Comparison of ENCODE assay signal across 8 cellular contexts in the genomic region with DNA sequence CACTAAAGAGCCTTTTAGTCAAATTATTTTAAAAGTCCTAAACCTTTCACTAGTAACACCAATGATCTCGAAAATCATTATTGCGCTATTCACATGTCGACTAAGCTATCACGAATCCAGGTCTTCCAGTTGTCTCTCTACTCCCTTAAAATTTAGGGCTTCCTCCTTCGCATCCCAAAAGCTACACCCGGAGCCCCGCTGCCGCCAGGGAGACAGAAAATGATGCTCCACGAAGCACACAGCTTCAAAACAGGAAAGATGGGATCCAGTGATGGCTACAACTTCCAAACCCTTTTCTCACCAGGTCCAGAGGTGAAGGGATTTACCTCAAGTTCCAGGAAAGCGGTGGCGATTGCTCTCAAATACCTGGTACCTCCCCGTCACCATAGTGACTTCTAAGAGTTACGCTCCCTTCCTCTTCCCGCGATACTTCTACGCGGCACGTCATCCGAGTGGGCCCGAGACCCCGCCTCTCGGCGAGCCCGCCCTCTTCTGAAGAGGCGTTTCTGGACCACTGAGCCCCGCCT. TPM values are rescaled to one million over a fixed set of nuclear protein-coding genes. Genes with fewer than 3 reads are reported as not detected.
DNase-seq lines count a peak whose midpoint lies in the region; ATAC-seq, FAIRE-seq and TF ChIP-seq lines count a peak whose summit lies in the region.

Gene IFT80 (minus strand): TSS at position 406 of the 527 bp plus-strand sequence. CDS start 14,625 bp downstream, outside the sequence.

- peak within 1 kb of the TSS; percentile 85 for H3K4me2 ChIP-seq in A549
- peak within 1 kb of the TSS; percentile 92 for H3K4me2 ChIP-seq in mammary epithelial cell (ENCODE audit: insufficient read depth, low read depth, low read length)

- TSS peak; percentile 75 for BruUV-seq in mammary epithelial cell (replicated peaks; lab: Mats Ljungman, UMichigan)

- H3K27me3 ChIP-seq in WERI-Rb-1 (ENCODE audit: insufficient read depth, low read depth, severe bottlenecking): no peaks in the 10 kb centered on the region
- H3K27me3 ChIP-seq in mammary epithelial cell (ENCODE audit: insufficient read depth, low read length): no peaks in the 10 kb centered on the region

- H3K9me3 ChIP-seq in A549 (no peaks in the 10 kb centered on the region), WERI-Rb-1 (ENCODE audit: severe bottlenecking) (no peaks in the 10 kb centered on the region), mammary epithelial cell (replicated peaks; ENCODE audit: insufficient read depth, low read length) (no peaks in the 10 kb centered on the region), iPS-18c (ENCODE audit: control insufficient read depth, insufficient read depth, low read length) (no peaks in the 10 kb centered on the region)

- no peak for TF ChIP-seq CTCF in A549 (IDR thresholded peaks at IDR 0.05)
- TF ChIP-seq CTCF in WERI-Rb-1 (IDR thresholded peaks at IDR 0.05; ENCODE audit: low read depth, low read length): no peak
- no peak for TF ChIP-seq CTCF in mammary epithelial cell (conservative IDR thresholded peaks at IDR 0.05 in 1 of 2, IDR thresholded peaks at IDR 0.05 in 1 of 2; ENCODE audit: extremely low read depth in 1 of 2, insufficient read depth in 1 of 2, low read depth in 1 of 2, low read length in 2 of 2)

- in situ Hi-C loops in mammary epithelial cell (cut with MboI; ENCODE audit: low sequenced_read_pairs in 2 of 2): no loop called here

- peak within 1 kb of the TSS; percentile 92 to 95 for H3K27ac ChIP-seq in A549
- peak within 1 kb of the TSS; percentile 98 for H3K27ac ChIP-seq in WERI-Rb-1
- peak within 1 kb of the TSS; percentile 87 for H3K27ac ChIP-seq in mammary epithelial cell (ENCODE audit: insufficient read depth, low read depth, low read length)
- peak within 1 kb of the TSS; percentile 47 to 91 (median 83) for H3K27ac ChIP-seq in skin epidermis

- H3K9ac ChIP-seq in mammary epithelial cell (ENCODE audit: insufficient read depth, low read length): peak within 1 kb of the TSS; percentile 99

- ATAC-seq in A549 (peak; percentile 90 to 95), GM18868 (IDR thresholded peaks at IDR 0.05; ENCODE audit: unreplicated experiment) (peak; percentile 94), HG03139 (IDR thresholded peaks at IDR 0.05; ENCODE audit: unreplicated experiment) (peak; percentile 89)

- intact Hi-C loops in mammary epithelial cell (cut with micrococcal nuclease): loop anchor here (10.0 kb wide), 1 partner anchor 614 kb away; no protein-coding TSS in a partner anchor

- H3K4me1 ChIP-seq in A549: peaks cover 9% of the 10 kb centered on the region
- H3K4me1 ChIP-seq in mammary epithelial cell (ENCODE audit: insufficient read depth, low read length): peaks cover 9% of the 10 kb centered on the region

- H4K20me1 ChIP-seq in mammary epithelial cell (ENCODE audit: insufficient read depth, low read length): peaks cover 8% of the 10 kb centered on the region

- FAIRE-seq in A549 (lab: Jason Lieb, UNC): no peak

- WGBS in A549 (ENCODE audit: missing lambda C conversion rate): 3% methylated on average over 26 of the region's 26 CpGs
- 2% methylated on average over 11 of the region's 26 CpGs for WGBS in mammary epithelial cell (ENCODE audit: low coverage, missing lambda C conversion rate)

- dilution Hi-C loops in mammary epithelial cell (cut with HindIII; ENCODE audit: low sequenced_read_pairs): no loop called here

- CTCF ChIA-PET in A549 (lab: Yijun Ruan, JAX): no interaction called here
- CTCF ChIA-PET in mammary epithelial cell (lab: Charles Lee; ENCODE audit: low non-redundant PET): no interaction called here

- POLR2A ChIA-PET in A549 (lab: Yijun Ruan, JAX): no interaction called here

- TF ChIP-seq RAD21 in A549 (conservative IDR thresholded peaks at IDR 0.05 in 1 of 2, IDR thresholded peaks at IDR 0.05 in 1 of 2): no peak

- peaks cover 85% of the 10 kb centered on the region for H3K79me2 ChIP-seq in mammary epithelial cell (ENCODE audit: insufficient read depth, low read length)

- peak within 1 kb of the TSS; percentile 97 for H2AFZ ChIP-seq in mammary epithelial cell (ENCODE audit: low read depth, low read length)

- H3K36me3 ChIP-seq in WERI-Rb-1: peaks cover 41% of the 10 kb centered on the region
- peaks cover 2% of the 10 kb centered on the region for H3K36me3 ChIP-seq in mammary epithelial cell (ENCODE audit: insufficient read depth, low read length)

- H3K4me3 ChIP-seq in A549 (peak within 1 kb of the TSS; percentile 90), WERI-Rb-1 (ENCODE audit: low read depth, low read length) (peak within 1 kb of the TSS; percentile 87), mammary epithelial cell (replicated peaks in 1 of 3; ENCODE audit: insufficient read depth in 1 of 3, low read depth in 2 of 3, low read length in 3 of 3) (peak within 1 kb of the TSS; percentile 85 to 99 (median 97)), iPS-18c (ENCODE audit: insufficient read depth, low read depth, low read length) (peak within 1 kb of the TSS; percentile 93), skin epidermis (peak within 1 kb of the TSS; percentile 50 to 91 (median 79))

- peak; percentile 63 for TF ChIP-seq POLR2A in A549 (IDR thresholded peaks at IDR 0.05; ENCODE audit: low read length)

- DNase-seq in A549 (ENCODE audit: low read depth in 1 of 2, low spot score in 1 of 2) (peak; percentile 90 to 96), NCI-H2227 (lab: John Stamatoyannopoulos, UW; ENCODE audit: unreplicated experiment) (peak; percentile 94), WERI-Rb-1 (peak; percentile 96), mammary epithelial cell (peak; percentile 95)

- TF ChIP-seq EP300 in A549 (IDR thresholded peaks at IDR 0.05): no peak

TF ChIP-seq in A549, 52 proteins besides CTCF, POLR2A, EP300 and RAD21:
- peak; percentile 94 for TF ChIP-seq CHD2 (IDR thresholded peaks at IDR 0.05; ENCODE audit: low read length, partially characterized antibody)
- TF ChIP-seq NPAS2 (CRISPR knock-in tag; IDR thresholded peaks at IDR 0.05; ENCODE audit: borderline replicate concordance): no peak
- no peak for TF ChIP-seq HES2 (IDR thresholded peaks at IDR 0.05)
- no peak for TF ChIP-seq TFCP2L1 (CRISPR knock-in tag; IDR thresholded peaks at IDR 0.05)
- 0 out of 2 replicates have a peak, but pooled peaks have one; percentile 37 for TF ChIP-seq KDM1A (IDR thresholded peaks at IDR 0.05; ENCODE audit: low read depth)
- TF ChIP-seq RCOR1 (IDR thresholded peaks at IDR 0.05; ENCODE audit: low read depth, low read length): no peak
- TF ChIP-seq, protein P1, sequence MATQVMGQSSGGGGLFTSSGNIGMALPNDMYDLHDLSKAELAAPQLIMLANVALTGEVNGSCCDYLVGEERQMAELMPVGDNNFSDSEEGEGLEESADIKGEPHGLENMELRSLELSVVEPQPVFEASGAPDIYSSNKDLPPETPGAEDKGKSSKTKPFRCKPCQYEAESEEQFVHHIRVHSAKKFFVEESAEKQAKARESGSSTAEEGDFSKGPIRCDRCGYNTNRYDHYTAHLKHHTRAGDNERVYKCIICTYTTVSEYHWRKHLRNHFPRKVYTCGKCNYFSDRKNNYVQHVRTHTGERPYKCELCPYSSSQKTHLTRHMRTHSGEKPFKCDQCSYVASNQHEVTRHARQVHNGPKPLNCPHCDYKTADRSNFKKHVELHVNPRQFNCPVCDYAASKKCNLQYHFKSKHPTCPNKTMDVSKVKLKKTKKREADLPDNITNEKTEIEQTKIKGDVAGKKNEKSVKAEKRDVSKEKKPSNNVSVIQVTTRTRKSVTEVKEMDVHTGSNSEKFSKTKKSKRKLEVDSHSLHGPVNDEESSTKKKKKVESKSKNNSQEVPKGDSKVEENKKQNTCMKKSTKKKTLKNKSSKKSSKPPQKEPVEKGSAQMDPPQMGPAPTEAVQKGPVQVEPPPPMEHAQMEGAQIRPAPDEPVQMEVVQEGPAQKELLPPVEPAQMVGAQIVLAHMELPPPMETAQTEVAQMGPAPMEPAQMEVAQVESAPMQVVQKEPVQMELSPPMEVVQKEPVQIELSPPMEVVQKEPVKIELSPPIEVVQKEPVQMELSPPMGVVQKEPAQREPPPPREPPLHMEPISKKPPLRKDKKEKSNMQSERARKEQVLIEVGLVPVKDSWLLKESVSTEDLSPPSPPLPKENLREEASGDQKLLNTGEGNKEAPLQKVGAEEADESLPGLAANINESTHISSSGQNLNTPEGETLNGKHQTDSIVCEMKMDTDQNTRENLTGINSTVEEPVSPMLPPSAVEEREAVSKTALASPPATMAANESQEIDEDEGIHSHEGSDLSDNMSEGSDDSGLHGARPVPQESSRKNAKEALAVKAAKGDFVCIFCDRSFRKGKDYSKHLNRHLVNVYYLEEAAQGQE (IDR thresholded peaks at IDR 0.05): peak; percentile 91
- no peak for TF ChIP-seq HEYL (CRISPR knock-in tag; IDR thresholded peaks at IDR 0.05)
- no peak for TF ChIP-seq HDAC2 (IDR thresholded peaks at IDR 0.05)
- TF ChIP-seq GATA3 (IDR thresholded peaks at IDR 0.05; ENCODE audit: borderline replicate concordance): no peak
- no peak for TF ChIP-seq SMC3 (IDR thresholded peaks at IDR 0.05)

RNA-seq across cellular contexts. Expression of gene IFT80, which starts in this region (rescaled TPM):
- 28.1 and 41.8 TPM in 2 replicates for polyA plus RNA-seq in A549 (2011; rRNA removed)
- polyA plus RNA-seq in A549 (2012; cell fraction: cytosol; rRNA removed): 5.4 and 6.3 TPM in 2 replicates
- 4.1 and 7.4 TPM in 2 replicates for polyA plus RNA-seq in A549 (2012; cell fraction: nucleus; rRNA removed)
- polyA plus RNA-seq in A549 (2017; fragmentation: RNase III; extraction: RNeasy Plus Mini Kit Qiagen cat#74134 plus additional on column Dnase treatment): 28.4 to 30.7 TPM (median 30.6 TPM) in 3 replicates
- 7.4 and 7.6 TPM in 2 replicates for polyA minus RNA-seq in A549 (2011; rRNA and poly(A)+ RNA removed)
- 10 to 100 TPM; 21.2 to 35.3 TPM for total RNA-seq in mammary epithelial cell
- 8.2 TPM for polyA plus RNA-seq in mammary epithelial cell
- 8.6 TPM for polyA minus RNA-seq in mammary epithelial cell

Comparison
In these comparisons a context has a peak if more than half of its experiments do, and no peak if none do; other contexts are left out.
1. Peak in every context shown above with its lines: DNase-seq, ATAC-seq, H3K4me3 ChIP-seq and H3K27ac ChIP-seq.